ENCODE assay signal across 13 cellular contexts in genomic region chr2:230772189-230772588, GRCh38.
"Had no signal": no experiment of that assay in that cellular context is flagged by ENCODE, and none has a peak within 500 bp of the region (broad histone marks: within the 10 kb centered on the region; RNA-seq: fewer than 3 reads in every experiment).

No MANE protein-coding gene starts in this region.

- H3K9me3 Mint-ChIP-seq: activated T-cell treated with anti-CD3 and anti-CD28 coated beads, Interleukin-2, amount 50 U/mL, for 24 hours; naive thymus-derived CD8-positive, alpha-beta T cell had no signal

- ATAC-seq: left lobe of liver, pancreas, upper lobe of right lung had no signal

- FAIRE-seq: endometrium, keratinocyte, pancreas, TTC549 had no signal

- H3K27me3 Mint-ChIP-seq: activated T-cell treated with anti-CD3 and anti-CD28 coated beads, Interleukin-2, amount 50 U/mL, for 24 hours; naive thymus-derived CD8-positive, alpha-beta T cell had no signal

- DNase-seq: activated gamma-delta T cell; activated T-cell treated with anti-CD3 and anti-CD28 coated beads, Interleukin-2, amount 50 U/mL, for 24 hours; adrenal gland; dorsolateral prefrontal cortex; hippocampal formation; naive thymus-derived CD8-positive, alpha-beta T cell; pancreas; stimulated activated CD4-positive, alpha-beta T cell treated with anti-CD3 and anti-CD28 coated beads, Interleukin-1b, Interleukin-23, amount 100 ng/mL, for 48 hours; upper lobe of right lung had no signal
